In the genomic region with DNA sequence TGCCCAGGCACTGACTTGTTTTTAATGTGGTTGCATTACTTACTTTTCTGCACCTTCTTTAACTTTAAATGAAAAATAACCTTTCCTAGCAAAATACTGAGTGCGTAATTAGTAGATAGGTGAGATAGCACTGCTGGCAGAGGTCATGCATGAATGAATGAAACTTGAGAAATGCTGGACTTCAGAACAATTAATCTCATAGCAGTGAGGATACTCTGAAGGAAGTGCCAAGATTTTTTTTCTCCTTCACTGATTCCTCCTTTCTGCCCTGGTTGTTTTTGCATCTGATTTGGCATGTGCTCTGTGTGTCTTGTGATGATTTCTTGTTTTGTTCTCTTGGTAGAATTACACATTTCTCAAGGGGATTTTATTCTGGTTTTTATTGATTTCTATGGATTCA, we compare ENCODE assay signal across 17 cellular contexts.
"Had no signal": no experiment of that assay in that cellular context is flagged by ENCODE, and none has a peak within 500 bp of the region (broad histone marks: within the 10 kb centered on the region; RNA-seq: fewer than 3 reads in every experiment).

No MANE protein-coding gene starts in this region.

- H3K4me3 ChIP-seq: coronary artery, right atrium auricular region, sigmoid colon, skin epidermis, testis had no signal

- H3K4me3 Mint-ChIP-seq: endodermal cell; immature natural killer cell; natural killer cell; stimulated activated naive B cell treated with anti-CD40 and anti-IgM and Interleukin-4, amounts not matched to agents 10 μg/mL and 1 μg/mL and 100 μg/mL, for 72 hours; stimulated activated naive CD8-positive, alpha-beta T cell treated with anti-CD3 and anti-CD28 coated beads, Interleukin-15, amount 100 ng/mL, for 72 hours had no signal

- H3K27me3 ChIP-seq: right atrium auricular region, sigmoid colon, testis had no signal

- H3K36me3 ChIP-seq: right atrium auricular region, sigmoid colon had no signal

- H3K27ac Mint-ChIP-seq: endodermal cell; immature natural killer cell; natural killer cell; stimulated activated naive B cell treated with anti-CD40 and anti-IgM and Interleukin-4, amounts not matched to agents 10 μg/mL and 1 μg/mL and 100 μg/mL, for 72 hours; stimulated activated naive CD8-positive, alpha-beta T cell treated with anti-CD3 and anti-CD28 coated beads, Interleukin-15, amount 100 ng/mL, for 72 hours had no signal

- H3K9me3 Mint-ChIP-seq: endodermal cell; stimulated activated naive CD8-positive, alpha-beta T cell treated with anti-CD3 and anti-CD28 coated beads, Interleukin-15, amount 100 ng/mL, for 72 hours had no signal

- H3K4me1 ChIP-seq: right atrium auricular region, testis had no signal

- H3K36me3 Mint-ChIP-seq: immature natural killer cell; natural killer cell; stimulated activated naive B cell treated with anti-CD40 and anti-IgM and Interleukin-4, amounts not matched to agents 10 μg/mL and 1 μg/mL and 100 μg/mL, for 72 hours had no signal

- DNase-seq: central memory CD4-positive, alpha-beta T cell; effector CD4-positive, alpha-beta T cell; endodermal cell; immature natural killer cell; mammary epithelial cell; natural killer cell; sigmoid colon; stimulated activated CD4-positive, alpha-beta T cell treated with anti-CD3 and anti-CD28 coated beads, Interleukin-2, amount 100 ng/mL, for 24 hours; stimulated activated CD4-positive, alpha-beta T cell treated with anti-CD3 and anti-CD28 coated beads, Interleukin-4, amount 100 ng/mL, for 4 hours; stimulated activated naive B cell treated with anti-CD40 and anti-IgM and Interleukin-4, amounts not matched to agents 10 μg/mL and 1 μg/mL and 100 μg/mL, for 72 hours; stimulated activated naive CD8-positive, alpha-beta T cell treated with anti-CD3 and anti-CD28 coated beads, Interleukin-15, amount 100 ng/mL, for 72 hours; testis; trophoblast cell had no signal

- ATAC-seq: left lobe of liver; natural killer cell; stimulated activated naive B cell treated with anti-CD40 and anti-IgM and Interleukin-4, amounts not matched to agents 10 μg/mL and 1 μg/mL and 100 μg/mL, for 72 hours; stimulated activated naive CD8-positive, alpha-beta T cell treated with anti-CD3 and anti-CD28 coated beads, Interleukin-15, amount 100 ng/mL, for 72 hours had no signal

- H3K4me1 Mint-ChIP-seq: immature natural killer cell; natural killer cell; stimulated activated naive B cell treated with anti-CD40 and anti-IgM and Interleukin-4, amounts not matched to agents 10 μg/mL and 1 μg/mL and 100 μg/mL, for 72 hours; stimulated activated naive CD8-positive, alpha-beta T cell treated with anti-CD3 and anti-CD28 coated beads, Interleukin-15, amount 100 ng/mL, for 72 hours had no signal

- H3K9me3 ChIP-seq: right atrium auricular region, sigmoid colon, testis had no signal

- H3K27ac ChIP-seq: coronary artery, right atrium auricular region, sigmoid colon, skin epidermis, testis had no signal
